ENCODE assay signal across 17 cellular contexts in the genomic region with DNA sequence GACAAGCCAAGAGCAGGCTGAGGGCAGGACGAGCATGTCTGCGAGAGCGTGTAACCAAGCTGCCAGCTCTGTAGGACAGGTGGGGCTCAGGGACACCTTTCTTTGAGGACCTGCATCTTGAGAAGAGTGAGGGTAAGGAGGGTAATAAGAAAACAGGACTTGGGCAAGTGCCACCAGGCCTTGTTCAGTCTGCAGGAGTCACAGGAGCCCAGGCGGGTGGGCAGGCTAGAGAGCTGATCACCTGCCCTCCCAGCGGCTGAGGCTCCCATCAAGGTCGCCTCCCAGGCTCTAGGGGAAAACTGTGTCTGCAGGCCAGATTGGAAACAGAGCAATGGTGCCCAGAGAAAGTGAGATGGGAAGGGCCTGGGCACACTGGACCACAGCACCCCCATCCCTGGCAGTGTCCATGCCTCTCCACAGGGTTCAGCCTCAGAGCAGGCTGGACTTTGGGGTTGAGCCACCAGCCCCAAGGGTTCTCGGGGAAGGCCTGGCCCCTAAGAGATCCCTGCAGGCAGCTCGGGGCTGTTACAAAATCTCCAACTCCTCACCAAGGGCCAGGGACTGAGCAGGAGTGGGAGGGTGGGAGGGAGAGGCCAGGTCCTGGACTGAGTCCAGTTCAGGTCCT.
"Had no signal": no experiment of that assay in that cellular context is flagged by ENCODE, and none has a peak within 500 bp of the region (broad histone marks: within the 10 kb centered on the region; RNA-seq: fewer than 3 reads in every experiment).

No MANE protein-coding gene starts in this region.

- H3K27ac ChIP-seq: heart right ventricle, parathyroid adenoma, psoas muscle, right lobe of liver, stomach had no signal

- H3K4me1 ChIP-seq: heart right ventricle, parathyroid adenoma, psoas muscle, right lobe of liver, stomach had no signal

- ATAC-seq: esophagus mucosa, left lobe of liver, psoas muscle had no signal

- H3K36me3 ChIP-seq: heart right ventricle, right lobe of liver, stomach had no signal

- H3K27me3 ChIP-seq: right lobe of liver, stomach had no signal

- DNase-seq: cortex of kidney; effector memory CD4-positive, alpha-beta T cell; heart right ventricle; hypothalamus; kidney glomerular epithelial cell; psoas muscle; retina; right lobe of liver; stimulated activated CD4-positive, alpha-beta T cell treated with anti-CD3 and anti-CD28 coated beads, Interleukin-2, amount 100 ng/mL, for 24 hours; stimulated activated CD4-positive, alpha-beta T cell treated with anti-CD3 and anti-CD28 coated beads, Interleukin-4, amount 100 ng/mL, for 4 hours; stimulated activated naive CD4-positive, alpha-beta T cell; stomach; substantia nigra; trophoblast cell had no signal

- H3K9me3 ChIP-seq: psoas muscle, right lobe of liver, stomach had no signal

- H3K4me3 ChIP-seq: heart right ventricle, psoas muscle, right lobe of liver, stomach had no signal
